In the genomic region with DNA sequence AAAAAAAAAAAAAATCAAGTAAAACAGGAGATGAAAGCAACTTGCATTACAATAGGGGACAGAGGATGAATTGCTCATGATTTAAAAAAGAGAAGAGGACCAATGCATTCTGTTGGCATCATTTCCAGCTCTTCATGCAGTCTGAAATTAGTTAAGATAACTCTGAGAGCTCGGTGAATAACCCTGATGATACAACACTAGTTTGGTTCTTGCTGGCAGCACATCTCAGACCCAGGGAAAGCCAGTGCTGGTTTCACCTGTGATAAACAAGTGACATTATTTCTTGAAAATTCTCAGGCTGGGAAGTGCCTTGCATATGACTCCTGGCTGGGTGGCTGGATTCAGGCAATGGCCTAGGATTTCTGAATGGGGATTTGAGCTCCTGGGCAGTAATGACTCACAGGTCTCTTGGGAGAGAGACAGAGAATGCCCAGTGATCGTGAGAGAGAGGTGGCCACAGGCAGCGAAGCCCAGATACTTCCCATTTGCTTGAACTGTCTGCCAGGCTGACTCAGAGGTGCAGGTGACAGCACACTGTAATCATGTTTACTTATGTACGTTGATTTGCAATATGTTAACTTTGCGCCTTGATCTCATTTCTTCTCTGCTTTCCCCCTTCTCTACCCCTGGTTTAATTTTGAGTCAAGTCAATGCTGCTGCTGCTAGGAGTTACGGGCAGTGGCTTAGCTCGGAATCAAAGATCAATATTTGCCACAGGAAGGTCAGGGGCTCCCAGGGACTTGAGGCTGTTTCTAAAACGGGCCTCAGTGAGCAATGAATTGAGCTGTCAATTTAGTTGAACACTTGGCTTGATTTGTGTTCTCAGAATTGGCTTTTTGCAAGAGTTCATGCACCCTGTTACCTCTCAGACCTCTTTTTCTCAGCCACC, we compare ENCODE assay signal across 10 cellular contexts. TPM values are rescaled to one million over a fixed set of nuclear protein-coding genes. Genes with fewer than 3 reads are reported as not detected.
DNase-seq lines count a peak whose midpoint lies in the region; ATAC-seq, FAIRE-seq and TF ChIP-seq lines count a peak whose summit lies in the region.
"Had no signal": no experiment of that assay in that cellular context is flagged by ENCODE, and none has a peak within 500 bp of the region (broad histone marks: within the 10 kb centered on the region; RNA-seq: fewer than 3 reads in every experiment).

No MANE protein-coding gene starts in this region.

- DNase-seq in AG08395 (ENCODE audit: low spot score) = peak; percentile 72
- peak; percentile 91 for DNase-seq in H54 (ENCODE audit: insufficient read length, low spot score)
- DNase-seq in RPMI7951 (ENCODE audit: low read depth) = peak; percentile 93
- no peak for DNase-seq in glutamatergic neuron
- no peak for DNase-seq in DMS114 treated with DMSO at 0.1 percent for 48 hours (lab: John Stamatoyannopoulos, UW; ENCODE audit: unreplicated experiment)
- no peak for DNase-seq in activated effector memory CD4-positive, alpha-beta T cell treated with anti-CD3 and anti-CD28 coated beads, Interleukin-2, amount 50 U/mL, for 16 hours
- no peak for DNase-seq in activated naive CD4-positive, alpha-beta T cell treated with Interleukin-2 at 50 U/mL for 16 hours
- DNase-seq: NCI-H187 treated with DMSO at 0.1 percent for 48 hours had no signal

- ATAC-seq in HG03039 (IDR thresholded peaks at IDR 0.05; ENCODE audit: unreplicated experiment) = no peak

- peak overlapping the region; percentile 46 for H3K4me3 Mint-ChIP-seq in glutamatergic neuron (ENCODE audit: unreplicated experiment)
- H3K4me3 Mint-ChIP-seq: mesothelial cell of epicardium had no signal

- H3K27me3 Mint-ChIP-seq in glutamatergic neuron (ENCODE audit: unreplicated experiment) = peaks cover 2% of the 10 kb centered on the region

- H3K9me3 Mint-ChIP-seq in glutamatergic neuron (ENCODE audit: unreplicated experiment) = peaks cover 3% of the 10 kb centered on the region
- H3K9me3 Mint-ChIP-seq: mesothelial cell of epicardium had no signal

- TF ChIP-seq CTCF in glutamatergic neuron (IDR thresholded peaks at IDR 0.05; ENCODE audit: partially characterized antibody, unreplicated experiment) = no peak

- H3K27ac Mint-ChIP-seq in glutamatergic neuron (ENCODE audit: unreplicated experiment) = peak overlapping the region; percentile 6
- H3K27ac Mint-ChIP-seq: mesothelial cell of epicardium had no signal

- FAIRE-seq in H54 (lab: Jason Lieb, UNC) = peak; percentile 93

- TF ChIP-seq POLR2A in H54 (IDR thresholded peaks at IDR 0.05; ENCODE audit: low read depth, low read length) = no peak

- H3K36me3 Mint-ChIP-seq in glutamatergic neuron (ENCODE audit: unreplicated experiment) = no peaks in the 10 kb centered on the region
- H3K36me3 Mint-ChIP-seq: mesothelial cell of epicardium had no signal

- peaks cover 13% of the 10 kb centered on the region for H3K4me1 Mint-ChIP-seq in glutamatergic neuron (ENCODE audit: low read depth, unreplicated experiment)

RNA-seq across cellular contexts. Expression of a gene that starts 27.1 kb away (rescaled TPM):
- total RNA-seq in RPMI7951 (2014; rRNA removed; shearing (Covaris generic)) = 2.3 and 3.0 TPM in 2 replicates
- total RNA-seq in glutamatergic neuron (ENCODE audit: unreplicated experiment) = 1.9 TPM

RNA-seq across cellular contexts. Expression of a gene that starts 27.4 kb away (rescaled TPM):
- 4.4 and 4.8 TPM in 2 replicates for total RNA-seq in RPMI7951 (2014; rRNA removed; shearing (Covaris generic))
- 0.25 TPM for total RNA-seq in glutamatergic neuron (ENCODE audit: unreplicated experiment)

Comparison
In these comparisons a context has a peak if more than half of its experiments do, and no peak if none do; other contexts are left out.
1. DNase-seq: peak in AG08395 (single experiment), H54 (single experiment) and RPMI7951 (single experiment); none in glutamatergic neuron (single experiment), DMS114 treated with DMSO at 0.1 percent for 48 hours (single experiment), activated effector memory CD4-positive, alpha-beta T cell treated with anti-CD3 and anti-CD28 coated beads, Interleukin-2, amount 50 U/mL, for 16 hours (single experiment) and activated naive CD4-positive, alpha-beta T cell treated with Interleukin-2 at 50 U/mL for 16 hours (single experiment).